2 cellular contexts compared by ENCODE assay signal in the genomic region with DNA sequence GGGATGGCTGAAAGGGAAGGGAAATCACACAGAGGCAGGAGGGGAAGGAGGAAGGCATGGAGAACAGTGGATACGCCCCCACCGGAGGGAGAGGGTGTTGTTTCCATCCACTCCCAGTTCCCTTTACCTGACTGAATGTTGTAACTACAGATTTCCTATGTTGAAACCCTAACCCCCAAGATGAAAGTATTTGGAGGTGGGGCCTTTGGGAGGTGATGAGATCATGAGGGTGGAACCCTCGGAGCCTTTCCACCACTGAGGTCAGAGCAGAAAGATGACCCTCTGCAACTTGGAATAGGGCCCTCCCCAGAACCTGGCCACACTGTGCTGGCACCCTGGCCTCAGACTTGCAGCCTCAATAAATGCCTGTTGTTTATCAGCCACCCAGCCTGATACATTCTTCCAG.
TF ChIP-seq lines count a peak whose summit lies in the region.

No MANE protein-coding gene starts in this region.

TF ChIP-seq in A549, 52 proteins besides CTCF, POLR2A, EP300 and RAD21 (continued from another document):
- TF ChIP-seq, protein P1, sequence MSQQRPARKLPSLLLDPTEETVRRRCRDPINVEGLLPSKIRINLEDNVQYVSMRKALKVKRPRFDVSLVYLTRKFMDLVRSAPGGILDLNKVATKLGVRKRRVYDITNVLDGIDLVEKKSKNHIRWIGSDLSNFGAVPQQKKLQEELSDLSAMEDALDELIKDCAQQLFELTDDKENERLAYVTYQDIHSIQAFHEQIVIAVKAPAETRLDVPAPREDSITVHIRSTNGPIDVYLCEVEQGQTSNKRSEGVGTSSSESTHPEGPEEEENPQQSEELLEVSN (IDR thresholded peaks at IDR 0.05; ENCODE audit: borderline replicate concordance, low read depth), result no peak
- TF ChIP-seq, protein P2, sequence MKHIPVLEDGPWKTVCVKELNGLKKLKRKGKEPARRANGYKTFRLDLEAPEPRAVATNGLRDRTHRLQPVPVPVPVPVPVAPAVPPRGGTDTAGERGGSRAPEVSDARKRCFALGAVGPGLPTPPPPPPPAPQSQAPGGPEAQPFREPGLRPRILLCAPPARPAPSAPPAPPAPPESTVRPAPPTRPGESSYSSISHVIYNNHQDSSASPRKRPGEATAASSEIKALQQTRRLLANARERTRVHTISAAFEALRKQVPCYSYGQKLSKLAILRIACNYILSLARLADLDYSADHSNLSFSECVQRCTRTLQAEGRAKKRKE (CRISPR knock-in tag; IDR thresholded peaks at IDR 0.05; ENCODE audit: low read depth), result no peak

TF ChIP-seq in liver, 16 proteins besides CTCF, POLR2A, EP300 and RAD21 (continued from another document):
- TF ChIP-seq SP1 (IDR thresholded peaks at IDR 0.05) (peak; percentile 38), NR2F2 (IDR thresholded peaks at IDR 0.05) (no peak), YY1 (IDR thresholded peaks at IDR 0.05) (peak; percentile 27), HNF4G (IDR thresholded peaks at IDR 0.05) (no peak)
- TF ChIP-seq, protein P3, sequence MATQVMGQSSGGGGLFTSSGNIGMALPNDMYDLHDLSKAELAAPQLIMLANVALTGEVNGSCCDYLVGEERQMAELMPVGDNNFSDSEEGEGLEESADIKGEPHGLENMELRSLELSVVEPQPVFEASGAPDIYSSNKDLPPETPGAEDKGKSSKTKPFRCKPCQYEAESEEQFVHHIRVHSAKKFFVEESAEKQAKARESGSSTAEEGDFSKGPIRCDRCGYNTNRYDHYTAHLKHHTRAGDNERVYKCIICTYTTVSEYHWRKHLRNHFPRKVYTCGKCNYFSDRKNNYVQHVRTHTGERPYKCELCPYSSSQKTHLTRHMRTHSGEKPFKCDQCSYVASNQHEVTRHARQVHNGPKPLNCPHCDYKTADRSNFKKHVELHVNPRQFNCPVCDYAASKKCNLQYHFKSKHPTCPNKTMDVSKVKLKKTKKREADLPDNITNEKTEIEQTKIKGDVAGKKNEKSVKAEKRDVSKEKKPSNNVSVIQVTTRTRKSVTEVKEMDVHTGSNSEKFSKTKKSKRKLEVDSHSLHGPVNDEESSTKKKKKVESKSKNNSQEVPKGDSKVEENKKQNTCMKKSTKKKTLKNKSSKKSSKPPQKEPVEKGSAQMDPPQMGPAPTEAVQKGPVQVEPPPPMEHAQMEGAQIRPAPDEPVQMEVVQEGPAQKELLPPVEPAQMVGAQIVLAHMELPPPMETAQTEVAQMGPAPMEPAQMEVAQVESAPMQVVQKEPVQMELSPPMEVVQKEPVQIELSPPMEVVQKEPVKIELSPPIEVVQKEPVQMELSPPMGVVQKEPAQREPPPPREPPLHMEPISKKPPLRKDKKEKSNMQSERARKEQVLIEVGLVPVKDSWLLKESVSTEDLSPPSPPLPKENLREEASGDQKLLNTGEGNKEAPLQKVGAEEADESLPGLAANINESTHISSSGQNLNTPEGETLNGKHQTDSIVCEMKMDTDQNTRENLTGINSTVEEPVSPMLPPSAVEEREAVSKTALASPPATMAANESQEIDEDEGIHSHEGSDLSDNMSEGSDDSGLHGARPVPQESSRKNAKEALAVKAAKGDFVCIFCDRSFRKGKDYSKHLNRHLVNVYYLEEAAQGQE (IDR thresholded peaks at IDR 0.05), result peak; percentile 32
